Comparison of ENCODE assay signal across 17 cellular contexts in genomic region chr2:98866033-98866432, GRCh38.
"Had no signal": no experiment of that assay in that cellular context is flagged by ENCODE, and none has a peak within 500 bp of the region (broad histone marks: within the 10 kb centered on the region; RNA-seq: fewer than 3 reads in every experiment).

No MANE protein-coding gene starts in this region.

- H3K4me3 Mint-ChIP-seq: activated CD4-positive, alpha-beta T cell treated with anti-CD3 and anti-CD28 coated beads for 36 hours; activated CD8-positive, alpha-beta T cell treated with anti-CD3 and anti-CD28 coated beads, Interleukin-2, amount 10 ng/mL, durations not matched to agents 7 days and 5 days; central memory CD8-positive, alpha-beta T cell; endodermal cell; immature natural killer cell; nephron progenitor cell; T-cell had no signal

- H3K27me3 Mint-ChIP-seq: central memory CD8-positive, alpha-beta T cell had no signal

- H3K4me1 Mint-ChIP-seq: endodermal cell had no signal

- H3K9me3 ChIP-seq: thyroid gland had no signal

- H3K27ac Mint-ChIP-seq: activated CD4-positive, alpha-beta T cell treated with anti-CD3 and anti-CD28 coated beads for 36 hours; activated CD8-positive, alpha-beta T cell treated with anti-CD3 and anti-CD28 coated beads, Interleukin-2, amount 10 ng/mL, durations not matched to agents 7 days and 5 days; endodermal cell; immature natural killer cell; nephron progenitor cell; T-cell had no signal

- H3K27ac ChIP-seq: esophagus muscularis mucosa, stomach, thyroid gland, VCaP had no signal

- H3K27me3 ChIP-seq: esophagus muscularis mucosa, stomach, thyroid gland had no signal

- ATAC-seq: activated CD4-positive, alpha-beta T cell treated with anti-CD3 and anti-CD28 coated beads for 36 hours; activated CD8-positive, alpha-beta T cell treated with anti-CD3 and anti-CD28 coated beads, Interleukin-2, amount 10 ng/mL, durations not matched to agents 7 days and 5 days; left colon; mucosa of descending colon; T-cell had no signal

- H3K4me3 ChIP-seq: esophagus muscularis mucosa, mucosa of descending colon, stomach, thyroid gland had no signal

- H3K36me3 ChIP-seq: esophagus muscularis mucosa, stomach, thyroid gland had no signal

- DNase-seq: activated CD4-positive, alpha-beta T cell treated with anti-CD3 and anti-CD28 coated beads for 36 hours; activated CD8-positive, alpha-beta memory T cell treated with anti-CD3 and anti-CD28 coated beads, Interleukin-2, amount 50 U/mL, for 48 hours; activated CD8-positive, alpha-beta T cell treated with anti-CD3 and anti-CD28 coated beads, Interleukin-2, amount 10 ng/mL, durations not matched to agents 7 days and 5 days; activated naive CD4-positive, alpha-beta T cell treated with Interleukin-2 at 50 U/mL for 16 hours; endodermal cell; left colon; mucosa of descending colon; nephron progenitor cell; stimulated activated CD4-positive, alpha-beta T cell treated with anti-CD3 and anti-CD28 coated beads, Interleukin-15, amount 100 ng/mL, for 24 hours; stimulated activated CD4-positive, alpha-beta T cell treated with anti-CD3 and anti-CD28 coated beads, Interleukin-4, amount 100 ng/mL, for 24 hours; stomach; T-cell; thyroid gland had no signal
